In the genomic region with DNA sequence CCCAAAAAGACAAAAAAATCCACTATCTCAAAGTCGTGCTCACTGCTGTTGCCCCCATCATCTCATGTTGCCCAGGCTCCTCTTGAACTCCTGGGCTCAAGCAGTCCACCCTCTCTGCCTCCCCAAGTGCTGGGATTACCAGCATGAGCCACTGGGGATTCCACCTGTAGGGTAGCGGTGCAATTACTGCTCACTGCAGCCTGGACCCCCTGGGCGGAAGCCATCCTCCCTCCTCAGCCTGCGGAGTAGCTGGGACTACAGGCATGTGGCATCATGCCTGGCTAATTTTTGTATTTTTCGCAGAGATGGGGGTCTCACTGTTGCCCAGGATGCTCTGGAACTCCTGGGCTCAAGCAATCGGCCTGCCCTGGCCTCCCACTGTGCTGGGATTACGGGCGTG, we compare ENCODE assay signal across 1 cellular context.
TF ChIP-seq lines count a peak whose summit lies in the region.

No MANE protein-coding gene starts in this region.

TF ChIP-seq in IMR-90, 13 proteins besides CTCF, POLR2A, EP300 and RAD21:
- TF ChIP-seq NFE2L2 (IDR thresholded peaks at IDR 0.05; ENCODE audit: low read depth, low read length) (no peak), MXI1 (IDR thresholded peaks at IDR 0.05; ENCODE audit: borderline replicate concordance, low read depth, low read length) (no peak), BHLHE40 (IDR thresholded peaks at IDR 0.05; ENCODE audit: low read depth, low read length) (no peak), MAFK (IDR thresholded peaks at IDR 0.05; ENCODE audit: low read depth, low read length) (no peak), MAZ (IDR thresholded peaks at IDR 0.05; ENCODE audit: borderline replicate concordance, low read depth, low read length) (no peak)
- TF ChIP-seq, protein P1, sequence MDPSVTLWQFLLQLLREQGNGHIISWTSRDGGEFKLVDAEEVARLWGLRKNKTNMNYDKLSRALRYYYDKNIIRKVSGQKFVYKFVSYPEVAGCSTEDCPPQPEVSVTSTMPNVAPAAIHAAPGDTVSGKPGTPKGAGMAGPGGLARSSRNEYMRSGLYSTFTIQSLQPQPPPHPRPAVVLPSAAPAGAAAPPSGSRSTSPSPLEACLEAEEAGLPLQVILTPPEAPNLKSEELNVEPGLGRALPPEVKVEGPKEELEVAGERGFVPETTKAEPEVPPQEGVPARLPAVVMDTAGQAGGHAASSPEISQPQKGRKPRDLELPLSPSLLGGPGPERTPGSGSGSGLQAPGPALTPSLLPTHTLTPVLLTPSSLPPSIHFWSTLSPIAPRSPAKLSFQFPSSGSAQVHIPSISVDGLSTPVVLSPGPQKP (IDR thresholded peaks at IDR 0.05; ENCODE audit: borderline replicate concordance, low read depth, low read length) = no peak
TF ChIP-seq in IMR-90: peak in this region for 0.
